ENCODE assay signal across 3 cellular contexts in the genomic region with DNA sequence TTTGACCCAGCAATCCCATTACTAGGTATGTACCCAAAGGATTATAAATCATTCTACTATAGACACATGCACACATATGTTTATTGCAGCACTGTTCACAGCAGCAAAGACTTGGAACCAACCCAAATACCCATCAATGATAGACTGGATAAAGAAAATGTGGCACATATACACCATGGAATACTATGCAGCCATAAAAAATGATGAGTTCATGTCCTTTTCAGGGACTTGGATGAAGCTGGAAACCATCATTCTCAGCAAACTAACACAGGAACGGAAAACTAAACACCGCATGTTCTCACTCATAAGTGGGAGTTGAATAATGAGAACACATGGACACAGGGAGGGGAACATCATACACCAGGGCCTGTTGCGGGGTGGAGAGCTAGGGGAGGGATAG. TPM values are rescaled to one million over a fixed set of nuclear protein-coding genes. Genes with fewer than 3 reads are reported as not detected.
"Had no signal": no experiment of that assay in that cellular context is flagged by ENCODE, and none has a peak within 500 bp of the region (broad histone marks: within the 10 kb centered on the region; RNA-seq: fewer than 3 reads in every experiment).

No MANE protein-coding gene starts in this region.

RNA-seq across cellular contexts. Expression of gene SELP, which starts 40.3 kb away (rescaled TPM):
- total RNA-seq: foreskin keratinocyte, mammary epithelial cell, osteocyte had no signal

RNA-seq across cellular contexts. Expression of gene SELL, which starts 41.2 kb away (rescaled TPM):
- total RNA-seq: foreskin keratinocyte, osteocyte had no signal
